In genomic region chr17:67920212-67920611, GRCh38 we compare ENCODE assay signal across 26 cellular contexts.
DNase-seq lines count a peak whose midpoint lies in the region; ATAC-seq, FAIRE-seq and TF ChIP-seq lines count a peak whose summit lies in the region.
"Had no signal": no experiment of that assay in that cellular context is flagged by ENCODE, and none has a peak within 500 bp of the region (broad histone marks: within the 10 kb centered on the region; RNA-seq: fewer than 3 reads in every experiment).

No MANE protein-coding gene starts in this region.

- H4K8ac ChIP-seq in mesenchymal stem cell (ENCODE audit: low read length): no peak overlapping the region

- H2AK5ac ChIP-seq in mesenchymal stem cell (ENCODE audit: low read length, severe bottlenecking): no peak overlapping the region

- H3K27ac ChIP-seq in right cardiac atrium (ENCODE audit: low read length): no peak overlapping the region
- H3K27ac ChIP-seq in left ventricle myocardium inferior (replicated peaks): no peak overlapping the region
- no peak overlapping the region for H3K27ac ChIP-seq in right atrium auricular region
- no peak overlapping the region for H3K27ac ChIP-seq in GM12878 (ENCODE audit: control insufficient read depth, insufficient read depth)
- no peak overlapping the region for H3K27ac ChIP-seq in mesenchymal stem cell (ENCODE audit: low read length, poor library complexity, severe bottlenecking)
- H3K27ac ChIP-seq: 22Rv1, BLaER1, C4-2B, GM23248 had no signal

- POLR2A ChIA-PET in GM12878 (lab: Charles Lee): no interaction called here

- TF ChIP-seq EP300 in GM12878 (IDR thresholded peaks at IDR 0.05; ENCODE audit: borderline replicate concordance in 1 of 2, control insufficient read depth in 1 of 2, low read depth in 2 of 2, low read length in 2 of 2): no peak

- no peaks in the 10 kb centered on the region for H3K79me2 ChIP-seq in GM12878 (ENCODE audit: control insufficient read depth, insufficient read depth, low read length)

- no peak overlapping the region for H3K23ac ChIP-seq in mesenchymal stem cell (ENCODE audit: low read length in 2 of 2)

- CTCF ChIA-PET in GM12878 (lab: Yijun Ruan, JAX): interaction anchor here (0.8 to 1.6 kb wide), 3 partner anchors 22 to 120 kb away, joined by 3 to 9 read pairs (median 3); no protein-coding TSS in a partner anchor

- peaks cover 3% of the 10 kb centered on the region for H3K4me1 ChIP-seq in right cardiac atrium (ENCODE audit: control insufficient read depth, insufficient read depth, low read length)
- H3K4me1 ChIP-seq in left ventricle myocardium inferior: peaks cover 23% of the 10 kb centered on the region
- H3K4me1 ChIP-seq in right atrium auricular region: peaks cover 0 to 6% of the 10 kb centered on the region in 2 donors
- no peaks in the 10 kb centered on the region for H3K4me1 ChIP-seq in GM12878 (ENCODE audit: control insufficient read depth, insufficient read depth, low read length)
- no peaks in the 10 kb centered on the region for H3K4me1 ChIP-seq in mesenchymal stem cell (ENCODE audit: control insufficient read depth, insufficient read depth, low read depth, low read length)
- H3K4me1 ChIP-seq: Caco-2 had no signal

- no peak for DNase-seq in Right ventricle myocardium inferior (ENCODE audit: missing footprints)
- DNase-seq in right cardiac atrium: no peak
- DNase-seq in left ventricle myocardium inferior: peak; percentile 23
- no peak for DNase-seq in right atrium auricular region (ENCODE audit: low spot score)
- DNase-seq in GM12878 (ENCODE audit: low read depth, low spot score): no peak
- DNase-seq in retinal pigment epithelial cell (ENCODE audit: low read depth): peak; percentile 40
- no peak for DNase-seq in GM20000 (ENCODE audit: low spot score)
- no peak for DNase-seq in mesenchymal stem cell
- DNase-seq: Caco-2; CD4-positive, CD25-positive, alpha-beta regulatory T cell; CD8-positive, alpha-beta T cell; DMS 273 treated with DMSO at 0.1 percent for 48 hours; DMS79; EL; GDM1; GM23248; H7; HCEC 1CT had no signal

- no peak for TF ChIP-seq POLR2A in GM12878 (IDR thresholded peaks at IDR 0.05; ENCODE audit: low read depth, low read length)

- peaks cover 16% of the 10 kb centered on the region for H3K79me1 ChIP-seq in mesenchymal stem cell (replicated peaks; ENCODE audit: low read length, poor library complexity, severe bottlenecking)

- H3K18ac ChIP-seq in mesenchymal stem cell (ENCODE audit: low read depth in 1 of 2, low read length in 2 of 2): no peak overlapping the region

- H3K36me3 ChIP-seq in left ventricle myocardium inferior (peaks cover 65% of the 10 kb centered on the region), right atrium auricular region (peaks cover 37% of the 10 kb centered on the region), GM12878 (ENCODE audit: control insufficient read depth in 2 of 2, insufficient read depth in 2 of 2, low read length in 1 of 2) (peaks cover 9 to 30% of the 10 kb centered on the region in 2 experiments), mesenchymal stem cell (ENCODE audit: control insufficient read depth in 1 of 2, insufficient read depth in 2 of 2, low read depth in 1 of 2, low read length in 2 of 2) (peaks cover 31 to 51% of the 10 kb centered on the region in 2 experiments)

- H3K4me2 ChIP-seq in GM12878 (ENCODE audit: control insufficient read depth, insufficient read depth) (no peak overlapping the region), mesenchymal stem cell (ENCODE audit: low read length, poor library complexity, severe bottlenecking) (no peak overlapping the region)
- H3K4me2 ChIP-seq: BLaER1 had no signal

- TF ChIP-seq CTCF in left ventricle myocardium inferior (IDR thresholded peaks at IDR 0.05; ENCODE audit: borderline replicate concordance) (no peak), right atrium auricular region (IDR thresholded peaks at IDR 0.05) (no peak), GM12878 (IDR thresholded peaks at IDR 0.05 in 2 of 3, conservative IDR thresholded peaks at IDR 0.05 in 1 of 3; ENCODE audit: control insufficient read depth in 2 of 3, extremely low read depth in 1 of 3, insufficient read depth in 1 of 3, low read depth in 3 of 3, low read length in 3 of 3) (no peak), retinal pigment epithelial cell (conservative IDR thresholded peaks at IDR 0.05; ENCODE audit: low read depth, low read length) (no peak), GM20000 (IDR thresholded peaks at IDR 0.05; ENCODE audit: extremely low read depth, missing control alignments) (no peak)

- no peak overlapping the region for H3K14ac ChIP-seq in mesenchymal stem cell (ENCODE audit: low read length in 2 of 2)

- no peak overlapping the region for H2BK12ac ChIP-seq in mesenchymal stem cell (ENCODE audit: low read length in 2 of 2)

- WGBS in right cardiac atrium: 71% methylated on average over 4 of the region's 4 CpGs
- 94% methylated on average over 4 of the region's 4 CpGs for WGBS in GM12878 (ENCODE audit: insufficient coverage, insufficient replicate concordance, low lambda C conversion rate, missing lambda C conversion rate)
- WGBS in mesenchymal stem cell: 99% methylated on average over 4 of the region's 4 CpGs

- no peak overlapping the region for H2BK5ac ChIP-seq in mesenchymal stem cell (ENCODE audit: low read depth, low read length, poor library complexity, severe bottlenecking)

- H3K4ac ChIP-seq in mesenchymal stem cell (ENCODE audit: low read depth in 1 of 2, low read length in 2 of 2): no peak overlapping the region

- BruUV-seq in GM12878 (replicated peaks; lab: Mats Ljungman, UMichigan): no TSS peak

- H3K9me3 ChIP-seq in right cardiac atrium (ENCODE audit: control insufficient read depth, low read length) (no peaks in the 10 kb centered on the region), left ventricle myocardium inferior (replicated peaks) (no peaks in the 10 kb centered on the region), right atrium auricular region (no peaks in the 10 kb centered on the region), GM12878 (replicated peaks; ENCODE audit: control insufficient read depth, insufficient read depth, low read length) (no peaks in the 10 kb centered on the region), mesenchymal stem cell (ENCODE audit: control insufficient read depth, low read length) (no peaks in the 10 kb centered on the region)
- H3K9me3 ChIP-seq: BLaER1, Caco-2 had no signal

- no peak overlapping the region for H4K91ac ChIP-seq in mesenchymal stem cell (ENCODE audit: low read length)

- no peak overlapping the region for H3K9ac ChIP-seq in GM12878 (ENCODE audit: control insufficient read depth, insufficient read depth, low read length)
- H3K9ac ChIP-seq in mesenchymal stem cell (ENCODE audit: low read length): no peak overlapping the region
- H3K9ac ChIP-seq: BLaER1, GM23248 had no signal

- no peak overlapping the region for H2BK15ac ChIP-seq in mesenchymal stem cell (ENCODE audit: low read depth, poor library complexity, severe bottlenecking)

- no peak overlapping the region for H2BK120ac ChIP-seq in mesenchymal stem cell (ENCODE audit: low read depth, low read length)

- no peak for FAIRE-seq in GM12878 (lab: Jason Lieb, UNC)
- FAIRE-seq: A204.1, D721Med, GM12891, GM18507, H1 had no signal

- no peak overlapping the region for H2AFZ ChIP-seq in GM12878 (ENCODE audit: control insufficient read depth, low read depth, low read length)
- H2AFZ ChIP-seq in mesenchymal stem cell (ENCODE audit: low read depth, low read length): no peak overlapping the region
- H2AFZ ChIP-seq: GM23248 had no signal

- in situ Hi-C loops in GM12878 (cut with MboI): no loop called here

- no peak overlapping the region for H3K4me3 ChIP-seq in right cardiac atrium (ENCODE audit: low read length)
- H3K4me3 ChIP-seq in left ventricle myocardium inferior: no peak overlapping the region
- no peak overlapping the region for H3K4me3 ChIP-seq in right atrium auricular region
- H3K4me3 ChIP-seq in GM12878: no peak overlapping the region
- no peak overlapping the region for H3K4me3 ChIP-seq in retinal pigment epithelial cell (ENCODE audit: low read length)
- no peak overlapping the region for H3K4me3 ChIP-seq in mesenchymal stem cell (ENCODE audit: insufficient read depth in 1 of 2, low read depth in 1 of 2, low read length in 2 of 2)
- H3K4me3 ChIP-seq: BLaER1, GM23248 had no signal

- TF ChIP-seq RAD21 in GM12878 (IDR thresholded peaks at IDR 0.05; ENCODE audit: insufficient read depth, low read depth, low read length): no peak

- RAD21 ChIA-PET in GM12878 (lab: Charles Lee; ENCODE audit: unreplicated experiment): no interaction called here

- SMC1A ChIA-PET in GM12878 (lab: Charles Lee; ENCODE audit: uncharacterized antibody, unreplicated experiment): no interaction called here

- no peaks in the 10 kb centered on the region for H4K20me1 ChIP-seq in GM12878 (ENCODE audit: control insufficient read depth, insufficient read depth)

- intact Hi-C loops in Right ventricle myocardium inferior (cut with DNase I): no loop called here
- intact Hi-C loops in right cardiac atrium (cut with DNase I): no loop called here
- intact Hi-C loops in left ventricle myocardium inferior (cut with micrococcal nuclease): no loop called here
- intact Hi-C loops in GM12878 (cut with micrococcal nuclease; ENCODE audit: unreplicated experiment): no loop called here

- H3K27me3 ChIP-seq in right cardiac atrium (ENCODE audit: control insufficient read depth, insufficient read depth) (no peaks in the 10 kb centered on the region), left ventricle myocardium inferior (ENCODE audit: low read depth) (no peaks in the 10 kb centered on the region), right atrium auricular region (no peaks in the 10 kb centered on the region), GM12878 (replicated peaks in 1 of 2; ENCODE audit: control insufficient read depth in 2 of 2, insufficient read depth in 2 of 2, low read length in 1 of 2) (no peaks in the 10 kb centered on the region), mesenchymal stem cell (ENCODE audit: control insufficient read depth in 1 of 2, insufficient read depth in 1 of 2, low read length in 2 of 2) (no peaks in the 10 kb centered on the region)
- H3K27me3 ChIP-seq: BLaER1 had no signal

- peak; percentile 50 for ATAC-seq in Right ventricle myocardium inferior
- no peak for ATAC-seq in right cardiac atrium
- ATAC-seq in GM12878: no peak
- ATAC-seq: CD8-positive, alpha-beta T cell had no signal

TF ChIP-seq in GM12878, 131 proteins besides CTCF, POLR2A, EP300 and RAD21 (continues in another document):
- peak; percentile 7; the same call in 1 of the 2 replicates for TF ChIP-seq NR2C1 (IDR thresholded peaks at IDR 0.05)

Comparison
In these comparisons a context has a peak if more than half of its experiments do, and no peak if none do; other contexts are left out.
1. DNase-seq: peak in left ventricle myocardium inferior (single experiment) and retinal pigment epithelial cell (single experiment); none in Right ventricle myocardium inferior (single experiment), right cardiac atrium (0 of 3), right atrium auricular region (single experiment), GM12878 (single experiment), GM20000 (single experiment) and mesenchymal stem cell (single experiment).